Comparison of ENCODE assay signal across 1 cellular context in genomic region chr1:28506907-28507246, GRCh38.
TF ChIP-seq lines count a peak whose summit lies in the region.

No MANE protein-coding gene starts in this region.

TF ChIP-seq in H1, 55 proteins besides CTCF, POLR2A, EP300 and RAD21 (continued from another document):
- TF ChIP-seq NANOG (IDR thresholded peaks at IDR 0.05; ENCODE audit: insufficient read depth, low read depth, low read length, poor library complexity, severe bottlenecking) (no peak), TEAD4 (IDR thresholded peaks at IDR 0.05; ENCODE audit: low read depth, low read length) (no peak), SP1 (IDR thresholded peaks at IDR 0.05; ENCODE audit: low read depth, low read length) (no peak), CHD2 (IDR thresholded peaks at IDR 0.05; ENCODE audit: low read length) (no peak), CHD1 (IDR thresholded peaks at IDR 0.05; ENCODE audit: low read depth, low read length) (no peak; the same call in 1 of the 2 replicates), CBX5 (IDR thresholded peaks at IDR 0.05; ENCODE audit: low read depth, low read length) (no peak), POLR2AphosphoS5 (IDR thresholded peaks at IDR 0.05; ENCODE audit: low read depth, low read length) (peak; percentile 4), TAF7 (optimal IDR thresholded peaks at IDR 0.05; ENCODE audit: borderline replicate concordance, low read depth, low read length) (peak; percentile 55), ATF2 (IDR thresholded peaks at IDR 0.05; ENCODE audit: low read length) (peak; percentile 22; the same call in 1 of the 2 replicates), E2F6 (IDR thresholded peaks at IDR 0.05) (0 out of 2 replicates have a peak, but pooled peaks have one; percentile 8), TCF12 (IDR thresholded peaks at IDR 0.05; ENCODE audit: low read depth, low read length) (no peak), CREB1 (IDR thresholded peaks at IDR 0.05) (0 out of 2 replicates have a peak, but pooled peaks have one; percentile 1)
